In genomic region chr7:35720849-35721248, GRCh38 we compare ENCODE assay signal across 15 cellular contexts. TPM values are rescaled to one million over a fixed set of nuclear protein-coding genes. Genes with fewer than 3 reads are reported as not detected.
DNase-seq lines count a peak whose midpoint lies in the region; ATAC-seq, FAIRE-seq and TF ChIP-seq lines count a peak whose summit lies in the region.
"Had no signal": no experiment of that assay in that cellular context is flagged by ENCODE, and none has a peak within 500 bp of the region (broad histone marks: within the 10 kb centered on the region; RNA-seq: fewer than 3 reads in every experiment).

No MANE protein-coding gene starts in this region.

- no peaks in the 10 kb centered on the region for H3K27me3 ChIP-seq in left ventricle myocardium inferior (ENCODE audit: low read depth)
- H3K27me3 ChIP-seq in right cardiac atrium (ENCODE audit: control insufficient read depth, insufficient read depth): no peaks in the 10 kb centered on the region
- peaks cover 0 to 2% of the 10 kb centered on the region in 2 experiments; a peak in 1 of 5 replicates for H3K27me3 ChIP-seq in HepG2 (ENCODE audit: control insufficient read depth in 1 of 2, insufficient read depth in 2 of 2, low read length in 2 of 2)
- H3K27me3 ChIP-seq in endodermal cell (ENCODE audit: control insufficient read depth, insufficient read depth, low read length, poor library complexity, severe bottlenecking): no peaks in the 10 kb centered on the region

- in situ Hi-C loops in HepG2 (cut with HindIII; ENCODE audit: extremely low pct_ligation_motif_present, low pct_unique_long_range_greater_than_20kb): loop anchor here (25.0 kb wide), 1 partner anchor 591 kb away; no protein-coding TSS in a partner anchor

- H3K4me1 ChIP-seq in left ventricle myocardium inferior (peaks cover 57% of the 10 kb centered on the region), right cardiac atrium (ENCODE audit: control insufficient read depth, insufficient read depth, low read length) (peaks cover 7% of the 10 kb centered on the region), HepG2 (ENCODE audit: insufficient read depth, low read length) (peaks cover 53% of the 10 kb centered on the region), endodermal cell (ENCODE audit: control insufficient read depth, insufficient read depth, low read length) (no peaks in the 10 kb centered on the region)

- intact Hi-C loops in left ventricle myocardium inferior (cut with micrococcal nuclease): no loop called here
- intact Hi-C loops in right cardiac atrium (cut with DNase I): no loop called here
- intact Hi-C loops in HepG2 (cut with micrococcal nuclease; ENCODE audit: unreplicated experiment): no loop called here

- POLR2A ChIA-PET in HepG2 (lab: Yijun Ruan, JAX): no interaction called here

- no peaks in the 10 kb centered on the region for H3K27me3 Mint-ChIP-seq in endodermal cell (ENCODE audit: insufficient read depth)
- H3K27me3 Mint-ChIP-seq: CD4-positive, alpha-beta memory T cell had no signal

- TF ChIP-seq CTCF in left ventricle myocardium inferior (IDR thresholded peaks at IDR 0.05; ENCODE audit: borderline replicate concordance) (no peak), HepG2 (CRISPR knock-in tag; IDR thresholded peaks at IDR 0.05) (no peak), endodermal cell (conservative IDR thresholded peaks at IDR 0.05) (no peak)

- H3K9me3 Mint-ChIP-seq in endodermal cell: no peaks in the 10 kb centered on the region

- no peak for FAIRE-seq in HepG2 (lab: Jason Lieb, UNC)
- FAIRE-seq: G401.6 had no signal

- H3K27ac Mint-ChIP-seq in endodermal cell: no peak overlapping the region

- H3K9ac ChIP-seq in HepG2 (ENCODE audit: insufficient read depth, low read depth, low read length): no peak overlapping the region
- no peak overlapping the region for H3K9ac ChIP-seq in endodermal cell (ENCODE audit: extremely low read depth, low read length, poor library complexity, severe bottlenecking)

- H4K20me1 ChIP-seq in HepG2 (ENCODE audit: insufficient read depth, low read length): no peaks in the 10 kb centered on the region

- H3K9me3 ChIP-seq in left ventricle myocardium inferior (replicated peaks): no peaks in the 10 kb centered on the region
- no peaks in the 10 kb centered on the region for H3K9me3 ChIP-seq in right cardiac atrium (ENCODE audit: control insufficient read depth, low read length)
- no peaks in the 10 kb centered on the region for H3K9me3 ChIP-seq in HepG2 (ENCODE audit: low read length)
- no peaks in the 10 kb centered on the region for H3K9me3 ChIP-seq in endodermal cell (ENCODE audit: control insufficient read depth, low read length)

- no peak overlapping the region for H3K4me3 Mint-ChIP-seq in endodermal cell
- H3K4me3 Mint-ChIP-seq: CD4-positive, alpha-beta memory T cell had no signal

- CTCF ChIA-PET in HepG2 (lab: Yijun Ruan, JAX; ENCODE audit: low intra/inter-chr PET ratio, low total read pairs): no interaction called here

- no peak overlapping the region for H2AFZ ChIP-seq in HepG2 (ENCODE audit: low read length)

- no peak for ATAC-seq in right cardiac atrium
- no peak for ATAC-seq in HepG2
- ATAC-seq in GM21723 (IDR thresholded peaks at IDR 0.05; ENCODE audit: unreplicated experiment): no peak

- no peaks in the 10 kb centered on the region for H3K36me3 ChIP-seq in left ventricle myocardium inferior
- H3K36me3 ChIP-seq in HepG2 (replicated peaks in 1 of 2; ENCODE audit: control insufficient read depth in 1 of 2, insufficient read depth in 2 of 2, low read length in 2 of 2): no peaks in the 10 kb centered on the region
- H3K36me3 ChIP-seq in endodermal cell (ENCODE audit: control insufficient read depth, insufficient read depth, low read length): no peaks in the 10 kb centered on the region

- no peak overlapping the region for H3K4me2 ChIP-seq in HepG2 (ENCODE audit: low read depth, low read length)

- no peak for TF ChIP-seq POLR2A in HepG2 (IDR thresholded peaks at IDR 0.05; ENCODE audit: insufficient read depth in 1 of 2, low read depth in 2 of 2, low read length in 2 of 2)

- BruUV-seq in HepG2 (replicated peaks; lab: Mats Ljungman, UMichigan): no TSS peak

- H3K27ac ChIP-seq in left ventricle myocardium inferior (replicated peaks) (peak overlapping the region; percentile 1), right cardiac atrium (ENCODE audit: low read length) (no peak overlapping the region), angular gyrus (ENCODE audit: low read depth, low read length) (peak overlapping the region; percentile 22), HepG2 (ENCODE audit: extremely low read length, insufficient read depth, low read length) (no peak overlapping the region), endodermal cell (ENCODE audit: low read depth, low read length) (no peak overlapping the region)
- H3K27ac ChIP-seq: C4-2B had no signal

- TF ChIP-seq RAD21 in HepG2 (CRISPR knock-in tag; IDR thresholded peaks at IDR 0.05): no peak

- H3K4me1 Mint-ChIP-seq in endodermal cell: no peaks in the 10 kb centered on the region

- TF ChIP-seq EP300 in HepG2 (IDR thresholded peaks at IDR 0.05; ENCODE audit: low read depth in 2 of 2, low read length in 2 of 2) (no peak), HepG2 (CRISPR knock-in tag; IDR thresholded peaks at IDR 0.05; ENCODE audit: borderline replicate concordance) (no peak)

- no peak for DNase-seq in left ventricle myocardium inferior
- no peak for DNase-seq in right cardiac atrium
- no peak for DNase-seq in HepG2 (ENCODE audit: low spot score)
- DNase-seq in activated CD4-positive, CD25-positive, alpha-beta regulatory T cell (lab: John Stamatoyannopoulos, UW): no peak
- DNase-seq in endodermal cell: no peak
- DNase-seq: 8988T; AML-193; CD4-positive, alpha-beta memory T cell; DMS79; EL; H7 had no signal

- H3K36me3 Mint-ChIP-seq in endodermal cell (ENCODE audit: low read depth): no peaks in the 10 kb centered on the region
- H3K36me3 Mint-ChIP-seq: CD4-positive, alpha-beta memory T cell had no signal

- H3K79me2 ChIP-seq in HepG2 (ENCODE audit: insufficient read depth, low read length): no peaks in the 10 kb centered on the region

- H3K4me3 ChIP-seq in left ventricle myocardium inferior (no peak overlapping the region), right cardiac atrium (ENCODE audit: low read length) (no peak overlapping the region), HepG2 (replicated peaks in 1 of 3; ENCODE audit: insufficient read depth in 1 of 3, low read depth in 2 of 3, low read length in 3 of 3) (no peak overlapping the region), endodermal cell (ENCODE audit: low read length) (no peak overlapping the region)

TF ChIP-seq in HepG2, 621 proteins besides CTCF, POLR2A, EP300 and RAD21:
- no peak for TF ChIP-seq ZUFSP (CRISPR knock-in tag; IDR thresholded peaks at IDR 0.05; ENCODE audit: borderline replicate concordance)
- TF ChIP-seq ZNF414 (CRISPR knock-in tag; IDR thresholded peaks at IDR 0.05): no peak
- TF ChIP-seq IRF2 (CRISPR knock-in tag; IDR thresholded peaks at IDR 0.05): no peak
- TF ChIP-seq ERF (CRISPR knock-in tag; IDR thresholded peaks at IDR 0.05): no peak
- peak; percentile 94 for TF ChIP-seq SRF (IDR thresholded peaks at IDR 0.05; ENCODE audit: low read depth, low read length)
TF ChIP-seq in HepG2: peak in this region for 1.

RNA-seq across cellular contexts. Expression of gene HERPUD2, which starts 25.9 kb away (rescaled TPM):
- total RNA-seq in left ventricle myocardium inferior (13.6 TPM), right cardiac atrium (10 to 100 TPM; 15.6 to 16.8 (median 16.4) TPM), HepG2 (2016; rRNA removed; fragmentation: Illumina TruSeq; extraction: Trizol) (10.4 and 10.7 TPM in 2 replicates), endodermal cell (10 to 100 TPM; 24.2 to 30.1 TPM)
- polyA plus RNA-seq in right cardiac atrium (8.4 TPM), HepG2 (2011; rRNA removed) (38.6 and 41.5 TPM in 2 replicates)
- 4.8 and 6.9 TPM in 2 replicates for total RNA-seq in HepG2 (2016; cell fraction: cytosol; rRNA removed; fragmentation: Illumina TruSeq; extraction: Trizol; ENCODE audit: low read depth)
- 8.1 and 9.2 TPM in 2 replicates for total RNA-seq in HepG2 (2016; cell fraction: insoluble cytoplasmic fraction; rRNA removed; fragmentation: Illumina TruSeq; extraction: Trizol)
- 8.7 and 11.4 TPM in 2 replicates for total RNA-seq in HepG2 (2016; cell fraction: membrane; rRNA removed; fragmentation: Illumina TruSeq; extraction: Trizol)
- 7.9 and 9.8 TPM in 2 replicates for total RNA-seq in HepG2 (2016; cell fraction: nucleus; rRNA removed; fragmentation: Illumina TruSeq; extraction: Trizol)
- polyA plus RNA-seq in HepG2 (2011; cell fraction: cytosol; rRNA removed): 25.1 and 28.9 TPM in 2 replicates
- 15.1 and 15.2 TPM in 2 replicates for polyA plus RNA-seq in HepG2 (2011; cell fraction: nucleus; rRNA removed)
- polyA plus RNA-seq in HepG2 (2012): 14.4 and 14.8 TPM in 2 replicates
- 1.7 and 2.5 TPM in 2 replicates for polyA plus RNA-seq in HepG2 (2016; cell fraction: cytosol; fragmentation: Illumina TruSeq; extraction: Trizol; ENCODE audit: low read depth)
- polyA plus RNA-seq in HepG2 (2016; cell fraction: insoluble cytoplasmic fraction; fragmentation: Illumina TruSeq; extraction: Trizol; ENCODE audit: low read depth): 11.0 and 11.1 TPM in 2 replicates
- 5.4 and 5.8 TPM in 2 replicates for polyA plus RNA-seq in HepG2 (2016; cell fraction: membrane; fragmentation: Illumina TruSeq; extraction: Trizol; ENCODE audit: low read depth)
- 9.9 and 12.3 TPM in 2 replicates for polyA plus RNA-seq in HepG2 (2016; cell fraction: nucleus; fragmentation: Illumina TruSeq; extraction: Trizol; ENCODE audit: insufficient read depth, low read depth)
- polyA minus RNA-seq in HepG2 (2011; rRNA and poly(A)+ RNA removed; ENCODE audit: low replicate concordance): 67.6 and 68.6 TPM in 2 replicates
- polyA minus RNA-seq in HepG2 (2011; cell fraction: cytosol; rRNA and poly(A)+ RNA removed): 21.0 and 26.4 TPM in 2 replicates
- polyA minus RNA-seq in HepG2 (2011; cell fraction: nucleus; rRNA and poly(A)+ RNA removed): 38.2 and 43.6 TPM in 2 replicates
- 33.8 TPM for polyA plus RNA-seq in endodermal cell (2013, experiment 1 of 2)
- polyA plus RNA-seq in endodermal cell (2013, experiment 2 of 2): 36.4 TPM

Comparison
In these comparisons a context has a peak if more than half of its experiments do, and no peak if none do; other contexts are left out.
1. H3K27ac ChIP-seq: peak in left ventricle myocardium inferior (single experiment) and angular gyrus (single experiment); none in right cardiac atrium (single experiment), HepG2 (single experiment) and endodermal cell (single experiment).